7 cellular contexts compared by ENCODE assay signal in genomic region chr11:44065851-44066731, GRCh38. TPM values are rescaled to one million over a fixed set of nuclear protein-coding genes. Genes with fewer than 3 reads are reported as not detected.
DNase-seq lines count a peak whose midpoint lies in the region; ATAC-seq and TF ChIP-seq lines count a peak whose summit lies in the region.

A gene with protein sequence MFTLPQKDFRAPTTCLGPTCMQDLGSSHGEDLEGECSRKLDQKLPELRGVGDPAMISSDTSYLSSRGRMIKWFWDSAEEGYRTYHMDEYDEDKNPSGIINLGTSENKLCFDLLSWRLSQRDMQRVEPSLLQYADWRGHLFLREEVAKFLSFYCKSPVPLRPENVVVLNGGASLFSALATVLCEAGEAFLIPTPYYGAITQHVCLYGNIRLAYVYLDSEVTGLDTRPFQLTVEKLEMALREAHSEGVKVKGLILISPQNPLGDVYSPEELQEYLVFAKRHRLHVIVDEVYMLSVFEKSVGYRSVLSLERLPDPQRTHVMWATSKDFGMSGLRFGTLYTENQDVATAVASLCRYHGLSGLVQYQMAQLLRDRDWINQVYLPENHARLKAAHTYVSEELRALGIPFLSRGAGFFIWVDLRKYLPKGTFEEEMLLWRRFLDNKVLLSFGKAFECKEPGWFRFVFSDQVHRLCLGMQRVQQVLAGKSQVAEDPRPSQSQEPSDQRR (plus strand): TSS chr11:44066270. CDS start chr11:44067628, 1,358 bp downstream.

- peak; percentile 82 to 95 (median 90) for TF ChIP-seq CTCF in spleen (IDR thresholded peaks at IDR 0.05 in 8 of 11, conservative IDR thresholded peaks at IDR 0.05 in 3 of 11)

- H3K27ac ChIP-seq in caudate nucleus (ENCODE audit: low read depth, low read length), result peak within 1 kb of the TSS; percentile 77
- peak within 1 kb of the TSS; percentile 76 to 92 (median 88) for H3K27ac ChIP-seq in spleen

- 0 to 3% (median 1%) methylated on average over 34 to 69 of the region's 69 CpGs for WGBS in spleen, 5 donors

- intact Hi-C loops in spleen (cut with DNase I; ENCODE audit: low total_unique reads), result no loop called here

- H3K36me3 ChIP-seq in spleen, result peaks cover 0 to 19% (median 1%) of the 10 kb centered on the region in 6 donors

- TF ChIP-seq POLR2A in spleen (IDR thresholded peaks at IDR 0.05), result peak in 1 of 3 donors; percentile 68

- H3K9me3 ChIP-seq in spleen, result no peaks in the 10 kb centered on the region

- peak within 1 kb of the TSS; percentile 40 to 94 (median 62) for H3K4me3 ChIP-seq in spleen

- peak; percentile 68 for DNase-seq in NCI-H2107 treated with DMSO at 0.1 percent for 48 hours (lab: John Stamatoyannopoulos, UW; ENCODE audit: unreplicated experiment)
- peak; percentile 68 to 85 (median 76) for DNase-seq in activated CD4-positive, CD25-positive, alpha-beta regulatory T cell (lab: John Stamatoyannopoulos, UW)
- DNase-seq in caudate nucleus (lab: John Stamatoyannopoulos, UW), result peak in 60 of 61 donors; percentile 20 to 94 (median 78)
- peak; percentile 79 for DNase-seq in inferior parietal cortex (ENCODE audit: extremely low spot score)
- DNase-seq in spleen, result peak; percentile 98

- H3K4me1 ChIP-seq in spleen, result peaks cover 10 to 27% (median 18%) of the 10 kb centered on the region in 6 donors

- ATAC-seq in GM18519 (IDR thresholded peaks at IDR 0.05; ENCODE audit: low FRiP score, unreplicated experiment) (peak; percentile 90), HG03025 (IDR thresholded peaks at IDR 0.05; ENCODE audit: low FRiP score, unreplicated experiment) (peak; percentile 93)

- H3K27me3 ChIP-seq in spleen (replicated peaks in 1 of 7), result no peaks in the 10 kb centered on the region

RNA-seq across cellular contexts. Expression of the gene that starts here (rescaled TPM):
- 10 to 100 TPM; 28.7 to 59.5 (median 44.8) TPM for total RNA-seq in spleen
- polyA plus RNA-seq in spleen, result 10 to 100 TPM; 22.4 to 87.6 (median 60.3) TPM

Comparison
In these comparisons a context has a peak if more than half of its experiments do, and no peak if none do; other contexts are left out.
1. Peak in every context shown above with its lines: DNase-seq, ATAC-seq, H3K4me3 ChIP-seq and H3K27ac ChIP-seq.